24 cellular contexts compared by ENCODE assay signal in the genomic region with DNA sequence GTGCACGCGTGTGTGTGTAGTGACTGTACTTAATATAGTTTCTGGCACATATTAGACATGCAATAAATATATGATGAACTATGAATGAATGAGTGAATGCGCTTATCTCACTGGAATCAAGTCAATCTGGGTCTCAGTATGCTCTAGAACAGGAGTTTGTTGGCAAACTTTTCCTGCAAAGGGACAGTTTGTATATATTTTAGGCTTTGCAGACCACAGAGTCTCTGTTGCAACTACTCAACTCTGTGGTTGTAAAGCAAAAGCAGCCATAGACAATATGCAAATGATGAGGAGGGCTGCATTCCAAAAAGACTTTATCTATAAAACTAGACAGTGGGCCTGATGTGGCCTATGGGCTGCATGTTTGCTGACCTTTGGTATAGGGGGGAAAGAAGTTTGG.
"Had no signal": no experiment of that assay in that cellular context is flagged by ENCODE, and none has a peak within 500 bp of the region (broad histone marks: within the 10 kb centered on the region; RNA-seq: fewer than 3 reads in every experiment).

No MANE protein-coding gene starts in this region.

- H3K4me1 ChIP-seq: spleen had no signal

- H3K9me3 Mint-ChIP-seq: natural killer cell; stimulated activated effector memory CD8-positive, alpha-beta T cell treated with anti-CD3 and anti-CD28 coated beads, Interleukin-12 subunit alpha, Interleukin-12 subunit beta, amount 100 ng/mL, for 72 hours; stimulated activated naive CD8-positive, alpha-beta T cell treated with anti-CD3 and anti-CD28 coated beads, Interleukin-15, Interleukin-2, amounts not matched to agents 100 ng/mL and 50 ng/mL, for 24 hours had no signal

- H3K9me3 ChIP-seq: left ventricle myocardium inferior, pancreas, prostate gland, spleen, suprapubic skin, thoracic aorta, tibial artery, uterus had no signal

- H3K27ac Mint-ChIP-seq: naive B cell; natural killer cell; stimulated activated effector memory CD8-positive, alpha-beta T cell treated with anti-CD3 and anti-CD28 coated beads, Interleukin-12 subunit alpha, Interleukin-12 subunit beta, amount 100 ng/mL, for 72 hours; stimulated activated naive CD8-positive, alpha-beta T cell treated with anti-CD3 and anti-CD28 coated beads, Interleukin-15, Interleukin-2, amounts not matched to agents 100 ng/mL and 50 ng/mL, for 24 hours; type B pancreatic cell had no signal

- H3K4me1 Mint-ChIP-seq: naive B cell; natural killer cell; stimulated activated effector memory CD8-positive, alpha-beta T cell treated with anti-CD3 and anti-CD28 coated beads, Interleukin-12 subunit alpha, Interleukin-12 subunit beta, amount 100 ng/mL, for 72 hours had no signal

- H3K27me3 ChIP-seq: hepatocyte, pancreas, suprapubic skin, tibial artery, uterus had no signal

- H3K36me3 Mint-ChIP-seq: mesothelial cell of epicardium; naive B cell; natural killer cell; stimulated activated effector memory CD8-positive, alpha-beta T cell treated with anti-CD3 and anti-CD28 coated beads, Interleukin-12 subunit alpha, Interleukin-12 subunit beta, amount 100 ng/mL, for 72 hours had no signal

- H3K4me2 ChIP-seq: hepatocyte had no signal

- H3K27ac ChIP-seq: hepatocyte, left ventricle myocardium inferior, pancreas, prostate gland, spleen, suprapubic skin, thoracic aorta, tibial artery, uterus had no signal

- H3K36me3 ChIP-seq: left ventricle myocardium inferior, pancreas, prostate gland, spleen, suprapubic skin, thoracic aorta, tibial artery, uterus had no signal

- H2AFZ ChIP-seq: hepatocyte had no signal

- H3K4me3 Mint-ChIP-seq: mesothelial cell of epicardium; naive B cell; natural killer cell; stimulated activated effector memory CD8-positive, alpha-beta T cell treated with anti-CD3 and anti-CD28 coated beads, Interleukin-12 subunit alpha, Interleukin-12 subunit beta, amount 100 ng/mL, for 72 hours; stimulated activated naive CD8-positive, alpha-beta T cell treated with anti-CD3 and anti-CD28 coated beads, Interleukin-15, Interleukin-2, amounts not matched to agents 100 ng/mL and 50 ng/mL, for 24 hours; type B pancreatic cell had no signal

- DNase-seq: islet precursor cell; left ventricle myocardium inferior; naive B cell; natural killer cell; pancreas; posterior cingulate gyrus; retina; right cardiac atrium; spleen; stimulated activated CD4-positive, alpha-beta T cell treated with anti-CD3 and anti-CD28 coated beads, Interleukin-4, amount 100 ng/mL, for 24 hours; stimulated activated naive CD4-positive, alpha-beta T cell; tibial artery; uterus had no signal

- H3K27me3 Mint-ChIP-seq: stimulated activated naive CD8-positive, alpha-beta T cell treated with anti-CD3 and anti-CD28 coated beads, Interleukin-15, Interleukin-2, amounts not matched to agents 100 ng/mL and 50 ng/mL, for 24 hours; type B pancreatic cell had no signal

- H3K79me2 ChIP-seq: hepatocyte had no signal

- H3K4me3 ChIP-seq: hepatocyte, left ventricle myocardium inferior, lung, pancreas, prostate gland, skin epidermis, spleen, suprapubic skin, thoracic aorta, tibial artery, uterus had no signal

- ATAC-seq: natural killer cell; pancreas; right cardiac atrium; sciatic nerve; stimulated activated effector memory CD8-positive, alpha-beta T cell treated with anti-CD3 and anti-CD28 coated beads, Interleukin-12 subunit alpha, Interleukin-12 subunit beta, amount 100 ng/mL, for 72 hours had no signal
